11 cellular contexts compared by ENCODE assay signal in the genomic region with DNA sequence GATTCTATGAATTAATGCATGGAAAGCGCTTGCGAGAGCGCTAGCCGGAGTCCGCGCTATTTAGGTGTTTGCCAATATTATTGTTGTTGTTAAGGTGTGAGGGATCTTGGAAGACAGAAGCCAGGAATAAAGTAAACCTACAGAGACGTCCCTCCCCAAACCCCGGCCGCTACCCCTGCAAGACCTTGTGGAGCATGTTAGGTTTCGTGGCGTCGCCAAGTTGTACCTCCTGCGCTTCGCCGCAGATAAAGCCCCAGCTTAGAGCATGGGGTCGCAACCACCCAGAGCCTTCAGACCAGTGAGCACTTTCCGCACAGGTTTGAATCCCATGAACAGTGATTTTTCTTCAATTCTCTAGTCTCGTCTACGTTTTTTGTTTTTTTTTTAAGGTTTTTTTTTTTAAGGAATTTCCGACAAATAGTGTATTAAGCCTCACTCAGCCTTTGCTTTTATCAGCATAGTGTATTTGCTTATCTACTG. TPM values are rescaled to one million over a fixed set of nuclear protein-coding genes. Genes with fewer than 3 reads are reported as not detected.
DNase-seq lines count a peak whose midpoint lies in the region; ATAC-seq and TF ChIP-seq lines count a peak whose summit lies in the region.
"Had no signal": no experiment of that assay in that cellular context is flagged by ENCODE, and none has a peak within 500 bp of the region (broad histone marks: within the 10 kb centered on the region; RNA-seq: fewer than 3 reads in every experiment).

No MANE protein-coding gene starts in this region.

- no TSS peak for BruUV-seq in PC-3 (replicated peaks; lab: Mats Ljungman, UMichigan)

- H3K27ac ChIP-seq in PC-3 (ENCODE audit: low read length): no peak overlapping the region
- H3K27ac ChIP-seq: breast epithelium, skin epidermis had no signal

- H3K4me3 ChIP-seq in iPS-11a (ENCODE audit: low read depth, low read length) (peak overlapping the region; percentile 58), PC-3 (ENCODE audit: low read length) (no peak overlapping the region)
- H3K4me3 ChIP-seq: skin epidermis had no signal

- ATAC-seq in stimulated activated memory B cell treated with anti-CD40 and anti-IgM and Interleukin-4, amounts not matched to agents 10 μg/mL and 1 μg/mL and 100 μg/mL, for 72 hours: no peak
- ATAC-seq in GM19023 (IDR thresholded peaks at IDR 0.05; ENCODE audit: unreplicated experiment) (no peak), PC-3 (no peak)

- H3K9ac ChIP-seq in PC-3 (ENCODE audit: low read length): no peak overlapping the region

- no peaks in the 10 kb centered on the region for H3K79me2 ChIP-seq in PC-3 (ENCODE audit: low read length)

- no peaks in the 10 kb centered on the region for H3K36me3 Mint-ChIP-seq in activated CD4-positive, alpha-beta T cell treated with anti-CD3 and anti-CD28 coated beads, Interleukin-2, amount 10 ng/mL, durations not matched to agents 24 days and 14 days (ENCODE audit: low read depth)
- H3K36me3 Mint-ChIP-seq in activated CD4-positive, alpha-beta memory T cell treated with anti-CD3 and anti-CD28 coated beads, Interleukin-2, amount 10 ng/mL, durations not matched to agents 7 days and 5 days (ENCODE audit: low read depth): peaks cover 16% of the 10 kb centered on the region
- no peaks in the 10 kb centered on the region for H3K36me3 Mint-ChIP-seq in stimulated activated memory B cell treated with anti-CD40 and anti-IgM and Interleukin-4, amounts not matched to agents 10 μg/mL and 1 μg/mL and 100 μg/mL, for 72 hours

- H3K36me3 ChIP-seq in PC-3 (ENCODE audit: low read depth, low read length): no peaks in the 10 kb centered on the region
- H3K36me3 ChIP-seq: breast epithelium had no signal

- intact Hi-C loops in activated CD4-positive, alpha-beta T cell treated with anti-CD3 and anti-CD28 coated beads, Interleukin-2, amount 10 ng/mL, durations not matched to agents 24 days and 14 days (cut with micrococcal nuclease): no loop called here
- intact Hi-C loops in PC-3 (cut with micrococcal nuclease): no loop called here

- H3K4me1 ChIP-seq in PC-3 (ENCODE audit: insufficient read depth, low read length): peaks cover 9% of the 10 kb centered on the region
- H3K4me1 ChIP-seq: breast epithelium had no signal

- no peaks in the 10 kb centered on the region for H3K9me2 ChIP-seq in PC-3 (replicated peaks; ENCODE audit: low read length)

- no peak for TF ChIP-seq CTCF in PC-3 (conservative IDR thresholded peaks at IDR 0.05; ENCODE audit: low read depth, low read length)

- no peak for DNase-seq in activated CD4-positive, alpha-beta T cell treated with anti-CD3 and anti-CD28 coated beads, Interleukin-2, amount 10 ng/mL, durations not matched to agents 24 days and 14 days
- DNase-seq in activated CD4-positive, alpha-beta T cell treated with anti-CD3 and anti-CD28 coated beads for 48 hours: no peak
- no peak for DNase-seq in activated CD4-positive, alpha-beta memory T cell treated with anti-CD3 and anti-CD28 coated beads, Interleukin-2, amount 10 ng/mL, durations not matched to agents 7 days and 5 days
- DNase-seq in PC-3 (no peak), anterior cingulate cortex (lab: John Stamatoyannopoulos, UW) (no peak)

- CTCF ChIA-PET in activated CD4-positive, alpha-beta memory T cell treated with anti-CD3 and anti-CD28 coated beads, Interleukin-2, amount 10 ng/mL, durations not matched to agents 7 days and 5 days (lab: Charles Lee): no interaction called here
- CTCF ChIA-PET in PC-3 (lab: Charles Lee): no interaction called here

- peak overlapping the region; percentile 73 for H3K4me3 Mint-ChIP-seq in activated CD4-positive, alpha-beta T cell treated with anti-CD3 and anti-CD28 coated beads, Interleukin-2, amount 10 ng/mL, durations not matched to agents 24 days and 14 days
- peak overlapping the region; percentile 75 for H3K4me3 Mint-ChIP-seq in activated CD4-positive, alpha-beta memory T cell treated with anti-CD3 and anti-CD28 coated beads, Interleukin-2, amount 10 ng/mL, durations not matched to agents 7 days and 5 days
- peak overlapping the region; percentile 69 for H3K4me3 Mint-ChIP-seq in stimulated activated memory B cell treated with anti-CD40 and anti-IgM and Interleukin-4, amounts not matched to agents 10 μg/mL and 1 μg/mL and 100 μg/mL, for 72 hours

- no peak overlapping the region for H3K27ac Mint-ChIP-seq in activated CD4-positive, alpha-beta T cell treated with anti-CD3 and anti-CD28 coated beads, Interleukin-2, amount 10 ng/mL, durations not matched to agents 24 days and 14 days
- H3K27ac Mint-ChIP-seq in activated CD4-positive, alpha-beta memory T cell treated with anti-CD3 and anti-CD28 coated beads, Interleukin-2, amount 10 ng/mL, durations not matched to agents 7 days and 5 days: no peak overlapping the region
- no peak overlapping the region for H3K27ac Mint-ChIP-seq in stimulated activated memory B cell treated with anti-CD40 and anti-IgM and Interleukin-4, amounts not matched to agents 10 μg/mL and 1 μg/mL and 100 μg/mL, for 72 hours

- peaks cover 77% of the 10 kb centered on the region for H3K27me3 Mint-ChIP-seq in activated CD4-positive, alpha-beta T cell treated with anti-CD3 and anti-CD28 coated beads, Interleukin-2, amount 10 ng/mL, durations not matched to agents 24 days and 14 days
- H3K27me3 Mint-ChIP-seq in activated CD4-positive, alpha-beta memory T cell treated with anti-CD3 and anti-CD28 coated beads, Interleukin-2, amount 10 ng/mL, durations not matched to agents 7 days and 5 days: peaks cover 81% of the 10 kb centered on the region
- H3K27me3 Mint-ChIP-seq in stimulated activated memory B cell treated with anti-CD40 and anti-IgM and Interleukin-4, amounts not matched to agents 10 μg/mL and 1 μg/mL and 100 μg/mL, for 72 hours: peaks cover 88% of the 10 kb centered on the region

- H3K9me3 Mint-ChIP-seq in activated CD4-positive, alpha-beta T cell treated with anti-CD3 and anti-CD28 coated beads, Interleukin-2, amount 10 ng/mL, durations not matched to agents 24 days and 14 days: peaks cover 17% of the 10 kb centered on the region
- H3K9me3 Mint-ChIP-seq in activated CD4-positive, alpha-beta memory T cell treated with anti-CD3 and anti-CD28 coated beads, Interleukin-2, amount 10 ng/mL, durations not matched to agents 7 days and 5 days: peaks cover 2% of the 10 kb centered on the region
- peaks cover 7% of the 10 kb centered on the region for H3K9me3 Mint-ChIP-seq in stimulated activated memory B cell treated with anti-CD40 and anti-IgM and Interleukin-4, amounts not matched to agents 10 μg/mL and 1 μg/mL and 100 μg/mL, for 72 hours

- H3K4me2 ChIP-seq in PC-3 (ENCODE audit: low read length): no peak overlapping the region

- POLR2A ChIA-PET in activated CD4-positive, alpha-beta memory T cell treated with anti-CD3 and anti-CD28 coated beads, Interleukin-2, amount 10 ng/mL, durations not matched to agents 7 days and 5 days (lab: Charles Lee): interaction anchor here (0.7 to 1.4 kb wide), 2 partner anchors 11 to 21 kb away, joined by 3 to 4 read pairs; no protein-coding TSS in a partner anchor
- POLR2A ChIA-PET in PC-3 (lab: Charles Lee; ENCODE audit: unreplicated experiment): no interaction called here

- no peaks in the 10 kb centered on the region for H3F3A ChIP-seq in PC-3 (ENCODE audit: low read length, unreplicated experiment)

- no peaks in the 10 kb centered on the region for H3K27me3 ChIP-seq in PC-3 (ENCODE audit: low read length)

- H3K9me3 ChIP-seq in PC-3 (ENCODE audit: low read length): no peaks in the 10 kb centered on the region

- H2AFZ ChIP-seq in PC-3 (ENCODE audit: low read length): no peak overlapping the region

- no peaks in the 10 kb centered on the region for H4K20me1 ChIP-seq in PC-3 (ENCODE audit: low read length)

- H3K4me1 Mint-ChIP-seq in activated CD4-positive, alpha-beta T cell treated with anti-CD3 and anti-CD28 coated beads, Interleukin-2, amount 10 ng/mL, durations not matched to agents 24 days and 14 days: peaks cover 29% of the 10 kb centered on the region
- H3K4me1 Mint-ChIP-seq in activated CD4-positive, alpha-beta memory T cell treated with anti-CD3 and anti-CD28 coated beads, Interleukin-2, amount 10 ng/mL, durations not matched to agents 7 days and 5 days: peaks cover 33% of the 10 kb centered on the region
- H3K4me1 Mint-ChIP-seq in stimulated activated memory B cell treated with anti-CD40 and anti-IgM and Interleukin-4, amounts not matched to agents 10 μg/mL and 1 μg/mL and 100 μg/mL, for 72 hours: peaks cover 30% of the 10 kb centered on the region

RNA-seq across cellular contexts. Expression of gene ZSCAN9, which starts 16.9 kb away (rescaled TPM):
- 5.2 and 6.3 TPM in 2 replicates for total RNA-seq in activated CD4-positive, alpha-beta T cell treated with anti-CD3 and anti-CD28 coated beads, Interleukin-2, amount 10 ng/mL, durations not matched to agents 24 days and 14 days
- total RNA-seq in activated CD4-positive, alpha-beta memory T cell treated with anti-CD3 and anti-CD28 coated beads, Interleukin-2, amount 10 ng/mL, durations not matched to agents 7 days and 5 days: 1 to 10 TPM; 4.9 to 5.6 TPM
- 10.8 and 11.7 TPM in 2 replicates for total RNA-seq in PC-3 (2014; rRNA removed)

RNA-seq across cellular contexts. Expression of gene ZKSCAN4, which starts 43.8 kb away (rescaled TPM):
- 3.8 and 4.9 TPM in 2 replicates for total RNA-seq in activated CD4-positive, alpha-beta T cell treated with anti-CD3 and anti-CD28 coated beads, Interleukin-2, amount 10 ng/mL, durations not matched to agents 24 days and 14 days
- total RNA-seq in activated CD4-positive, alpha-beta memory T cell treated with anti-CD3 and anti-CD28 coated beads, Interleukin-2, amount 10 ng/mL, durations not matched to agents 7 days and 5 days: 1 to 10 TPM; 6.3 to 6.6 TPM
- 2.3 and 3.7 TPM in 2 replicates for total RNA-seq in PC-3 (2014; rRNA removed)

RNA-seq across cellular contexts. Expression of gene NKAPL, which starts 50.9 kb away (rescaled TPM):
- not detected in 2 replicates for total RNA-seq in activated CD4-positive, alpha-beta T cell treated with anti-CD3 and anti-CD28 coated beads, Interleukin-2, amount 10 ng/mL, durations not matched to agents 24 days and 14 days
- total RNA-seq in activated CD4-positive, alpha-beta memory T cell treated with anti-CD3 and anti-CD28 coated beads, Interleukin-2, amount 10 ng/mL, durations not matched to agents 7 days and 5 days: not detected
- not detected in 2 replicates for total RNA-seq in PC-3 (2014; rRNA removed)
- total RNA-seq: RPMI7951 had no signal

RNA-seq across cellular contexts. Expression of gene ZSCAN26, which starts 58.7 kb away (rescaled TPM):
- total RNA-seq in activated CD4-positive, alpha-beta T cell treated with anti-CD3 and anti-CD28 coated beads, Interleukin-2, amount 10 ng/mL, durations not matched to agents 24 days and 14 days: 5.9 and 7.7 TPM in 2 replicates
- 10 to 100 TPM in 1 of 2 experiments, 1 to 10 TPM in 1; 9.9 to 10.2 TPM for total RNA-seq in activated CD4-positive, alpha-beta memory T cell treated with anti-CD3 and anti-CD28 coated beads, Interleukin-2, amount 10 ng/mL, durations not matched to agents 7 days and 5 days
- 10.8 and 12.3 TPM in 2 replicates for total RNA-seq in PC-3 (2014; rRNA removed)
